1 cellular context compared by ENCODE assay signal in genomic region chr10:86755454-86755739, GRCh38.
A peak's percentile ranks its signal among the peaks of the same experiment; 100 is the strongest.
TF ChIP-seq lines count a peak whose summit lies in the region.

No MANE protein-coding gene starts in this region.

TF ChIP-seq in HepG2, 621 proteins besides CTCF, POLR2A, EP300 and RAD21 (continued from another document):
- TF ChIP-seq, protein P1, sequence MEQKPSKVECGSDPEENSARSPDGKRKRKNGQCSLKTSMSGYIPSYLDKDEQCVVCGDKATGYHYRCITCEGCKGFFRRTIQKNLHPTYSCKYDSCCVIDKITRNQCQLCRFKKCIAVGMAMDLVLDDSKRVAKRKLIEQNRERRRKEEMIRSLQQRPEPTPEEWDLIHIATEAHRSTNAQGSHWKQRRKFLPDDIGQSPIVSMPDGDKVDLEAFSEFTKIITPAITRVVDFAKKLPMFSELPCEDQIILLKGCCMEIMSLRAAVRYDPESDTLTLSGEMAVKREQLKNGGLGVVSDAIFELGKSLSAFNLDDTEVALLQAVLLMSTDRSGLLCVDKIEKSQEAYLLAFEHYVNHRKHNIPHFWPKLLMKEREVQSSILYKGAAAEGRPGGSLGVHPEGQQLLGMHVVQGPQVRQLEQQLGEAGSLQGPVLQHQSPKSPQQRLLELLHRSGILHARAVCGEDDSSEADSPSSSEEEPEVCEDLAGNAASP (CRISPR knock-in tag; IDR thresholded peaks at IDR 0.05; ENCODE audit: borderline replicate concordance): peak; percentile 91; the same call in 1 of the 2 replicates
- no peak for TF ChIP-seq RAD51 (IDR thresholded peaks at IDR 0.05; ENCODE audit: borderline replicate concordance)
- TF ChIP-seq NFIC (IDR thresholded peaks at IDR 0.05; ENCODE audit: low read length): 0 out of 2 replicates have a peak, but pooled peaks have one; percentile 14
- no peak for TF ChIP-seq CREB1 (IDR thresholded peaks at IDR 0.05)
- 0 out of 2 replicates have a peak, but pooled peaks have one; percentile 47 for TF ChIP-seq CREB1 (CRISPR knock-in tag; IDR thresholded peaks at IDR 0.05)
- TF ChIP-seq GATAD2A (CRISPR knock-in tag; IDR thresholded peaks at IDR 0.05): no peak; the same call in 1 of the 2 replicates
- TF ChIP-seq DRAP1 (CRISPR knock-in tag; IDR thresholded peaks at IDR 0.05): peak; percentile 59; the same call in 1 of the 2 replicates
- peak; percentile 37; the same call in 1 of the 2 replicates for TF ChIP-seq NCOA2 (CRISPR knock-in tag; IDR thresholded peaks at IDR 0.05)
- TF ChIP-seq ATF7 (IDR thresholded peaks at IDR 0.05): no peak
- no peak for TF ChIP-seq ATF7 (CRISPR knock-in tag; IDR thresholded peaks at IDR 0.05)
- no peak for TF ChIP-seq HOXA7 (CRISPR knock-in tag; IDR thresholded peaks at IDR 0.05)
- TF ChIP-seq NBN (conservative IDR thresholded peaks at IDR 0.05): no peak
- TF ChIP-seq, protein P2, sequence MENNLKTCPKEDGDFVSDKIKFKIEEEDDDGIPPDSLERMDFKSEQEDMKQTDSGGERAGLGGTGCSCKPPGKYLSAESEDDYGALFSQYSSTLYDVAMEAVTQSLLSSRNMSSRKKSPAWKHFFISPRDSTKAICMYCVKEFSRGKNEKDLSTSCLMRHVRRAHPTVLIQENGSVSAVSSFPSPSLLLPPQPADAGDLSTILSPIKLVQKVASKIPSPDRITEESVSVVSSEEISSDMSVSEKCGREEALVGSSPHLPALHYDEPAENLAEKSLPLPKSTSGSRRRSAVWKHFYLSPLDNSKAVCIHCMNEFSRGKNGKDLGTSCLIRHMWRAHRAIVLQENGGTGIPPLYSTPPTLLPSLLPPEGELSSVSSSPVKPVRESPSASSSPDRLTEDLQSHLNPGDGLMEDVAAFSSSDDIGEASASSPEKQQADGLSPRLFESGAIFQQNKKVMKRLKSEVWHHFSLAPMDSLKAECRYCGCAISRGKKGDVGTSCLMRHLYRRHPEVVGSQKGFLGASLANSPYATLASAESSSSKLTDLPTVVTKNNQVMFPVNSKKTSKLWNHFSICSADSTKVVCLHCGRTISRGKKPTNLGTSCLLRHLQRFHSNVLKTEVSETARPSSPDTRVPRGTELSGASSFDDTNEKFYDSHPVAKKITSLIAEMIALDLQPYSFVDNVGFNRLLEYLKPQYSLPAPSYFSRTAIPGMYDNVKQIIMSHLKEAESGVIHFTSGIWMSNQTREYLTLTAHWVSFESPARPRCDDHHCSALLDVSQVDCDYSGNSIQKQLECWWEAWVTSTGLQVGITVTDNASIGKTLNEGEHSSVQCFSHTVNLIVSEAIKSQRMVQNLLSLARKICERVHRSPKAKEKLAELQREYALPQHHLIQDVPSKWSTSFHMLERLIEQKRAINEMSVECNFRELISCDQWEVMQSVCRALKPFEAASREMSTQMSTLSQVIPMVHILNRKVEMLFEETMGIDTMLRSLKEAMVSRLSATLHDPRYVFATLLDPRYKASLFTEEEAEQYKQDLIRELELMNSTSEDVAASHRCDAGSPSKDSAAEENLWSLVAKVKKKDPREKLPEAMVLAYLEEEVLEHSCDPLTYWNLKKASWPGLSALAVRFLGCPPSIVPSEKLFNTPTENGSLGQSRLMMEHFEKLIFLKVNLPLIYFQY (CRISPR knock-in tag; IDR thresholded peaks at IDR 0.05; ENCODE audit: borderline replicate concordance): peak; percentile 31; the same call in 1 of the 2 replicates
- TF ChIP-seq, protein P3, sequence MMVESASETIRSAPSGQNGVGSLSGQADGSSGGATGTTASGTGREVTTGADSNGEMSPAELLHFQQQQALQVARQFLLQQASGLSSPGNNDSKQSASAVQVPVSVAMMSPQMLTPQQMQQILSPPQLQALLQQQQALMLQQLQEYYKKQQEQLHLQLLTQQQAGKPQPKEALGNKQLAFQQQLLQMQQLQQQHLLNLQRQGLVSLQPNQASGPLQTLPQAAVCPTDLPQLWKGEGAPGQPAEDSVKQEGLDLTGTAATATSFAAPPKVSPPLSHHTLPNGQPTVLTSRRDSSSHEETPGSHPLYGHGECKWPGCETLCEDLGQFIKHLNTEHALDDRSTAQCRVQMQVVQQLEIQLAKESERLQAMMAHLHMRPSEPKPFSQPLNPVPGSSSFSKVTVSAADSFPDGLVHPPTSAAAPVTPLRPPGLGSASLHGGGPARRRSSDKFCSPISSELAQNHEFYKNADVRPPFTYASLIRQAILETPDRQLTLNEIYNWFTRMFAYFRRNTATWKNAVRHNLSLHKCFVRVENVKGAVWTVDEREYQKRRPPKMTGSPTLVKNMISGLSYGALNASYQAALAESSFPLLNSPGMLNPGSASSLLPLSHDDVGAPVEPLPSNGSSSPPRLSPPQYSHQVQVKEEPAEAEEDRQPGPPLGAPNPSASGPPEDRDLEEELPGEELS (CRISPR knock-in tag; IDR thresholded peaks at IDR 0.05): 0 out of 2 replicates have a peak, but pooled peaks have one; percentile 26
- TF ChIP-seq, protein P4, sequence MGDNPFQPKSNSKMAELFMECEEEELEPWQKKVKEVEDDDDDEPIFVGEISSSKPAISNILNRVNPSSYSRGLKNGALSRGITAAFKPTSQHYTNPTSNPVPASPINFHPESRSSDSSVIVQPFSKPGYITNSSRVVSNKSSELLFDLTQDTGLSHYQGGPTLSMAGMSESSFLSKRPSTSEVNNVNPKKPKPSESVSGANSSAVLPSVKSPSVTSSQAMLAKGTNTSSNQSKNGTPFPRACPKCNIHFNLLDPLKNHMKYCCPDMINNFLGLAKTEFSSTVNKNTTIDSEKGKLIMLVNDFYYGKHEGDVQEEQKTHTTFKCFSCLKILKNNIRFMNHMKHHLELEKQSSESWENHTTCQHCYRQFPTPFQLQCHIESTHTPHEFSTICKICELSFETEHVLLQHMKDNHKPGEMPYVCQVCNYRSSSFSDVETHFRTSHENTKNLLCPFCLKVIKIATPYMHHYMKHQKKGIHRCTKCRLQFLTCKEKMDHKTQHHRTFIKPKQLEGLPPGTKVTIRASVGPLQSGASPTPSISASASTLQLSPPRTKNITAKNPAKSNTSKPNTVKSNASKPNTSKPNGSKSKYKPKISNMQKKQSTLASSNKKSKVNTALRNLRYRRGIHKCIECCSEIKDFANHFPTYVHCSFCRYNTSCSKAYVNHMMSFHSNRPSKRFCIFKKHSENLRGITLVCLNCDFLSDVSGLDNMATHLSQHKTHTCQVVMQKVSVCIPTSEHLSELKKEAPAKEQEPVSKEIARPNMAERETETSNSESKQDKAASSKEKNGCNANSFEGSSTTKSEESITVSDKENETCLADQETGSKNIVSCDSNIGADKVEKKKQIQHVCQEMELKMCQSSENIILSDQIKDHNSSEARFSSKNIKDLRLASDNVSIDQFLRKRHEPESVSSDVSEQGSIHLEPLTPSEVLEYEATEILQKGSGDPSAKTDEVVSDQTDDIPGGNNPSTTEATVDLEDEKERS (CRISPR knock-in tag; IDR thresholded peaks at IDR 0.05): no peak
- TF ChIP-seq, protein P5, sequence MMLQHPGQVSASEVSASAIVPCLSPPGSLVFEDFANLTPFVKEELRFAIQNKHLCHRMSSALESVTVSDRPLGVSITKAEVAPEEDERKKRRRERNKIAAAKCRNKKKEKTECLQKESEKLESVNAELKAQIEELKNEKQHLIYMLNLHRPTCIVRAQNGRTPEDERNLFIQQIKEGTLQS (CRISPR knock-in tag; IDR thresholded peaks at IDR 0.05): 0 out of 2 replicates have a peak, but pooled peaks have one; percentile 10
- TF ChIP-seq FOSL1 (CRISPR knock-in tag; IDR thresholded peaks at IDR 0.05; ENCODE audit: borderline replicate concordance): 0 out of 2 replicates have a peak, but pooled peaks have one; percentile 12
- TF ChIP-seq ZNF496 (CRISPR knock-in tag; IDR thresholded peaks at IDR 0.05; ENCODE audit: insufficient replicate concordance): no peak
- TF ChIP-seq ZNF850 (CRISPR knock-in tag; conservative IDR thresholded peaks at IDR 0.05): no peak
- TF ChIP-seq, protein P6, sequence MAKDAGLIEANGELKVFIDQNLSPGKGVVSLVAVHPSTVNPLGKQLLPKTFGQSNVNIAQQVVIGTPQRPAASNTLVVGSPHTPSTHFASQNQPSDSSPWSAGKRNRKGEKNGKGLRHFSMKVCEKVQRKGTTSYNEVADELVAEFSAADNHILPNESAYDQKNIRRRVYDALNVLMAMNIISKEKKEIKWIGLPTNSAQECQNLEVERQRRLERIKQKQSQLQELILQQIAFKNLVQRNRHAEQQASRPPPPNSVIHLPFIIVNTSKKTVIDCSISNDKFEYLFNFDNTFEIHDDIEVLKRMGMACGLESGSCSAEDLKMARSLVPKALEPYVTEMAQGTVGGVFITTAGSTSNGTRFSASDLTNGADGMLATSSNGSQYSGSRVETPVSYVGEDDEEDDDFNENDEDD (CRISPR knock-in tag; IDR thresholded peaks at IDR 0.05; ENCODE audit: borderline replicate concordance): no peak
- 0 out of 2 replicates have a peak, but pooled peaks have one; percentile 0 for TF ChIP-seq KLF12 (CRISPR knock-in tag; IDR thresholded peaks at IDR 0.05; ENCODE audit: borderline replicate concordance)
- TF ChIP-seq MEIS2 (CRISPR knock-in tag; IDR thresholded peaks at IDR 0.05): peak; percentile 20; the same call in 1 of the 2 replicates
- peak; percentile 26; the same call in 1 of the 2 replicates for TF ChIP-seq NR2F6 (IDR thresholded peaks at IDR 0.05)
- TF ChIP-seq NR2F6 (CRISPR knock-in tag; IDR thresholded peaks at IDR 0.05): 0 out of 2 replicates have a peak, but pooled peaks have one; percentile 38
- TF ChIP-seq USF2 (IDR thresholded peaks at IDR 0.05; ENCODE audit: low read depth, low read length): no peak
- no peak for TF ChIP-seq USF2 (CRISPR knock-in tag; IDR thresholded peaks at IDR 0.05; ENCODE audit: borderline replicate concordance)
- TF ChIP-seq NR3C1 (CRISPR knock-in tag; IDR thresholded peaks at IDR 0.05): no peak
- TF ChIP-seq HOXA3 (CRISPR knock-in tag; IDR thresholded peaks at IDR 0.05): peak; percentile 19; the same call in 1 of the 2 replicates
- no peak for TF ChIP-seq CHD4 (IDR thresholded peaks at IDR 0.05; ENCODE audit: borderline replicate concordance, low read length)
